Comparison of ENCODE assay signal across 8 cellular contexts in the genomic region with DNA sequence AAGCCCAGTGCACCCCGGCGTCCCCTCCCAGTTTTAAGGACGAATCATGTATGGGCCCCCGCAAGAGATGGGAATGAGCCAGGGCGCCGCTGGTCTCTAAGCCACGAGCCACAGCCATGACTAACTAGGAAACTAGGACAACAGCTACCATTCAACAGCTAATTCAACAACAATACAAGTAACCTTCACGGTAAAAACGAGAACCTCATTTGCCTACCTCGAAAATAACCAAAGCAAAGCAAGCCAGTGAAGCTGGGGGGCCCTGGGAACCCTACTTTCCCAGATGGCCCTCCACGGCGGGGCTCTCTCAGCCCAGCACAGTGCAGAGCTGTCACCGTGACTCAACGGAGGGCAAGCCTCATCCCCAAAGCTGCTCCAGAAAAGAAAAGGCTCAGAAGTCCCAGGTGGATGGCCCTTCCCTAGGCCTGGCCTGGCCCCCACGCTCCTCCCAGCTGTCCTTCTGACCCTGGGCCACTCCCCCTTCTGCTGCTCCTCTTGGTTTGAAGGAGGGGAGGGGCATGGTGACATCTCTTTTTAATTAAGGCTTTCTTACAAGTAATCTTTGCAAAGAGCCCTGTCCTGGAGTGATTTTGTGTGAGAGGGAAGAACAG.
DNase-seq lines count a peak whose midpoint lies in the region; TF ChIP-seq lines count a peak whose summit lies in the region.

No MANE protein-coding gene starts in this region.

- peak overlapping the region; percentile 79 for H3K4me3 Mint-ChIP-seq in activated CD4-positive, alpha-beta T cell treated with anti-CD3 and anti-CD28 coated beads, Interleukin-2, amount 10 ng/mL, durations not matched to agents 24 days and 14 days
- H3K4me3 Mint-ChIP-seq in activated CD4-positive, alpha-beta T cell treated with anti-CD3 and anti-CD28 coated beads, Interleukin-2, amount 10 ng/mL, durations not matched to agents 7 days and 5 days = peak overlapping the region; percentile 60

- H3K4me1 Mint-ChIP-seq in activated CD4-positive, alpha-beta T cell treated with anti-CD3 and anti-CD28 coated beads, Interleukin-2, amount 10 ng/mL, durations not matched to agents 24 days and 14 days = peaks cover 76% of the 10 kb centered on the region
- peaks cover 76% of the 10 kb centered on the region for H3K4me1 Mint-ChIP-seq in activated CD4-positive, alpha-beta T cell treated with anti-CD3 and anti-CD28 coated beads, Interleukin-2, amount 10 ng/mL, durations not matched to agents 7 days and 5 days

- peaks cover 57% of the 10 kb centered on the region for H3K4me1 ChIP-seq in rectal smooth muscle tissue (ENCODE audit: control insufficient read depth, insufficient read depth, low read length)

- H3K27ac ChIP-seq in rectal smooth muscle tissue (ENCODE audit: low read depth, low read length) = peak overlapping the region; percentile 88

- no peaks in the 10 kb centered on the region for H3K27me3 ChIP-seq in rectal smooth muscle tissue (ENCODE audit: control insufficient read depth, insufficient read depth, low read length)

- POLR2A ChIA-PET in activated CD4-positive, alpha-beta T cell treated with anti-CD3 and anti-CD28 coated beads, Interleukin-2, amount 10 ng/mL, durations not matched to agents 7 days and 5 days (lab: Charles Lee) = interaction anchor here (1.2 kb wide), 1 partner anchor 95 kb away, joined by 3 read pairs; no protein-coding TSS in a partner anchor

- DNase-seq in activated CD4-positive, alpha-beta T cell treated with anti-CD3 and anti-CD28 coated beads, Interleukin-2, amount 10 ng/mL, durations not matched to agents 24 days and 14 days = peak; percentile 77
- DNase-seq in activated CD4-positive, alpha-beta T cell treated with anti-CD3 and anti-CD28 coated beads, Interleukin-2, amount 50 U/mL, for 1 hour = no peak
- DNase-seq in activated CD4-positive, alpha-beta T cell treated with anti-CD3 and anti-CD28 coated beads, Interleukin-2, amount 10 ng/mL, durations not matched to agents 7 days and 5 days = no peak
- DNase-seq in fibroblast of villous mesenchyme (ENCODE audit: low read depth) (peak; percentile 69), cerebellar cortex (ENCODE audit: low spot score) (no peak), Kasumi-1 (lab: John Stamatoyannopoulos, UW) (no peak), COR-L47 (lab: John Stamatoyannopoulos, UW) (no peak)

- H3K4me3 ChIP-seq in fibroblast of villous mesenchyme (ENCODE audit: low read depth, low read length) (no peak overlapping the region), rectal smooth muscle tissue (ENCODE audit: low read length) (peak overlapping the region; percentile 45)

- peak overlapping the region; percentile 87 for H3K27ac Mint-ChIP-seq in activated CD4-positive, alpha-beta T cell treated with anti-CD3 and anti-CD28 coated beads, Interleukin-2, amount 10 ng/mL, durations not matched to agents 24 days and 14 days
- H3K27ac Mint-ChIP-seq in activated CD4-positive, alpha-beta T cell treated with anti-CD3 and anti-CD28 coated beads, Interleukin-2, amount 10 ng/mL, durations not matched to agents 7 days and 5 days = peak overlapping the region; percentile 93

- H3K27me3 Mint-ChIP-seq in activated CD4-positive, alpha-beta T cell treated with anti-CD3 and anti-CD28 coated beads, Interleukin-2, amount 10 ng/mL, durations not matched to agents 24 days and 14 days = peaks cover 10% of the 10 kb centered on the region
- peaks cover 6% of the 10 kb centered on the region for H3K27me3 Mint-ChIP-seq in activated CD4-positive, alpha-beta T cell treated with anti-CD3 and anti-CD28 coated beads, Interleukin-2, amount 10 ng/mL, durations not matched to agents 7 days and 5 days

- no peak overlapping the region for H3K9ac ChIP-seq in rectal smooth muscle tissue (ENCODE audit: low read length)

- intact Hi-C loops in activated CD4-positive, alpha-beta T cell treated with anti-CD3 and anti-CD28 coated beads, Interleukin-2, amount 10 ng/mL, durations not matched to agents 24 days and 14 days (cut with micrococcal nuclease) = loop anchor here (1.0 to 2.0 kb wide), 7 partner anchors 7 to 126 kb away; a partner anchor contains a TSS

- no peaks in the 10 kb centered on the region for H3K9me3 Mint-ChIP-seq in activated CD4-positive, alpha-beta T cell treated with anti-CD3 and anti-CD28 coated beads, Interleukin-2, amount 10 ng/mL, durations not matched to agents 24 days and 14 days
- H3K9me3 Mint-ChIP-seq in activated CD4-positive, alpha-beta T cell treated with anti-CD3 and anti-CD28 coated beads, Interleukin-2, amount 10 ng/mL, durations not matched to agents 7 days and 5 days = no peaks in the 10 kb centered on the region

- no peaks in the 10 kb centered on the region for H3K36me3 ChIP-seq in rectal smooth muscle tissue (ENCODE audit: control insufficient read depth, insufficient read depth, low read length)

- H3K36me3 Mint-ChIP-seq in activated CD4-positive, alpha-beta T cell treated with anti-CD3 and anti-CD28 coated beads, Interleukin-2, amount 10 ng/mL, durations not matched to agents 24 days and 14 days (ENCODE audit: low read depth) = peaks cover 19% of the 10 kb centered on the region
- peaks cover 18% of the 10 kb centered on the region for H3K36me3 Mint-ChIP-seq in activated CD4-positive, alpha-beta T cell treated with anti-CD3 and anti-CD28 coated beads, Interleukin-2, amount 10 ng/mL, durations not matched to agents 7 days and 5 days (ENCODE audit: low read depth)

- no peak for TF ChIP-seq CTCF in fibroblast of villous mesenchyme (IDR thresholded peaks at IDR 0.05; ENCODE audit: insufficient read depth, low read depth, low read length)

- CTCF ChIA-PET in activated CD4-positive, alpha-beta T cell treated with anti-CD3 and anti-CD28 coated beads, Interleukin-2, amount 10 ng/mL, durations not matched to agents 7 days and 5 days (lab: Charles Lee) = interaction anchor here (0.9 to 2.8 kb wide), 8 partner anchors 8 to 128 kb away, joined by 3 to 15 read pairs (median 4); no protein-coding TSS in a partner anchor

Comparison
In these comparisons a context has a peak if more than half of its experiments do, and no peak if none do; other contexts are left out.
1. DNase-seq: peak in activated CD4-positive, alpha-beta T cell treated with anti-CD3 and anti-CD28 coated beads, Interleukin-2, amount 10 ng/mL, durations not matched to agents 24 days and 14 days (single experiment) and fibroblast of villous mesenchyme (single experiment); none in activated CD4-positive, alpha-beta T cell treated with anti-CD3 and anti-CD28 coated beads, Interleukin-2, amount 50 U/mL, for 1 hour (single experiment), activated CD4-positive, alpha-beta T cell treated with anti-CD3 and anti-CD28 coated beads, Interleukin-2, amount 10 ng/mL, durations not matched to agents 7 days and 5 days (single experiment), cerebellar cortex (single experiment), Kasumi-1 (0 of 2) and COR-L47 (single experiment).